In the genomic region with DNA sequence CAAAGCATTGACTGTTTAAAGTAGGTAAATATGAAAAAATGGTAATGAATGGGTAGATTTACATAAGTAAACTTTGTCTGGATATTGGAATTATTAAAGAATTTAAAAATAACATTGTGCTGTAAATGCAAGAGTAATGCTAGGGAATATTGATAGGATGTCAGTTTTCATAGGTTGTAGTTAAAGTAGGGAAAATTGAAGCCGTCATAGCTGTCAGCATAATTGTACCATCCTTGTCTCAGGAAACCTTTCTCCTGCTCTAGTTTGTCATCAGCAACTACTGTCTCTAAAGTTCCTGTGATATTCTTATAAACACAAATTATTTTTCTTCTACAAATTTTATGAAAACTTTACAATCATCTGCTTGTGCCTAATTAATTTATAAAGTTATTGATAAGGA, we compare ENCODE assay signal across 27 cellular contexts.
"Had no signal": no experiment of that assay in that cellular context is flagged by ENCODE, and none has a peak within 500 bp of the region (broad histone marks: within the 10 kb centered on the region; RNA-seq: fewer than 3 reads in every experiment).

No MANE protein-coding gene starts in this region.

- ATAC-seq: stimulated activated effector memory CD8-positive, alpha-beta T cell treated with anti-CD3 and anti-CD28 coated beads, Interleukin-12 subunit alpha, Interleukin-12 subunit beta, amount 100 ng/mL, for 72 hours; stimulated activated memory B cell treated with anti-CD40 and anti-IgM and Interleukin-4, amounts not matched to agents 10 μg/mL and 1 μg/mL and 100 μg/mL, for 72 hours; stimulated activated naive B cell treated with anti-CD40 and anti-IgM and Interleukin-4, amounts not matched to agents 10 μg/mL and 1 μg/mL and 100 μg/mL, for 72 hours; stimulated activated naive CD8-positive, alpha-beta T cell treated with anti-CD3 and anti-CD28 coated beads, Interleukin-15, amount 100 ng/mL, for 72 hours; stimulated activated naive CD8-positive, alpha-beta T cell treated with anti-CD3 and anti-CD28 coated beads, Interleukin-15, Interleukin-2, amounts not matched to agents 100 U/mL and 50 U/mL, for 24 hours; upper lobe of right lung had no signal

- H3K9me3 ChIP-seq: testis, thyroid gland, upper lobe of right lung, uterus, vagina had no signal

- H3K4me1 ChIP-seq: stomach, testis, thyroid gland, tibial artery, tibial nerve, transverse colon, upper lobe of left lung, upper lobe of right lung, uterus, vagina had no signal

- FAIRE-seq: urothelium cell line had no signal

- H3K4me3 ChIP-seq: stomach, suprapubic skin, testis, thoracic aorta, thyroid gland, tibial artery, tibial nerve, transverse colon, upper lobe of left lung, upper lobe of right lung, uterus, vagina had no signal

- H3K27me3 ChIP-seq: stomach, suprapubic skin, testis, thyroid gland, tibial artery, tibial nerve, transverse colon, upper lobe of left lung, upper lobe of right lung, uterus, vagina had no signal

- DNase-seq: stimulated activated CD4-positive, alpha-beta T cell treated with anti-CD3 and anti-CD28 coated beads, Interleukin-2, amount 100 ng/mL, for 48 hours; stimulated activated CD4-positive, alpha-beta T cell treated with anti-CD3 and anti-CD28 coated beads, Interleukin-4, amount 100 ng/mL, for 1 hour; stimulated activated CD4-positive, alpha-beta T cell treated with anti-CD3 and anti-CD28 coated beads, Interleukin-4, amount 100 ng/mL, for 24 hours; stimulated activated CD4-positive, alpha-beta T cell treated with anti-CD3 and anti-CD28 coated beads, Interleukin-4, amount 100 ng/mL, for 4 hours; stimulated activated CD8-positive, alpha-beta memory T cell treated with anti-CD3 and anti-CD28 coated beads, Interleukin-4, amount 100 ng/mL, for 48 hours; stimulated activated naive B cell treated with anti-CD40 and anti-IgM and Interleukin-4, amounts not matched to agents 10 μg/mL and 1 μg/mL and 100 μg/mL, for 72 hours; stimulated activated naive CD4-positive, alpha-beta T cell; stimulated activated naive CD4-positive, alpha-beta T cell treated with Interleukin-2 at 50 U/mL for 16 hours; stimulated activated naive CD8-positive, alpha-beta T cell treated with anti-CD3 and anti-CD28 coated beads, Interleukin-15, amount 100 ng/mL, for 72 hours; stimulated activated naive CD8-positive, alpha-beta T cell treated with anti-CD3 and anti-CD28 coated beads, Interleukin-15, Interleukin-2, amounts not matched to agents 100 U/mL and 50 U/mL, for 24 hours; stomach; substantia nigra; testis; thyroid gland; tibial artery; transverse colon; trophoblast cell; upper lobe of left lung; upper lobe of right lung; uterus had no signal

- H3K36me3 ChIP-seq: stomach, suprapubic skin, thoracic aorta, thyroid gland, tibial artery, tibial nerve, transverse colon, upper lobe of left lung, upper lobe of right lung, uterus, vagina had no signal

- H3K27ac ChIP-seq: stomach, suprapubic skin, testis, thoracic aorta, thyroid gland, tibial artery, tibial nerve, transverse colon, upper lobe of left lung, upper lobe of right lung, uterus, vagina had no signal
